Comparison of ENCODE assay signal across 8 cellular contexts in the genomic region with DNA sequence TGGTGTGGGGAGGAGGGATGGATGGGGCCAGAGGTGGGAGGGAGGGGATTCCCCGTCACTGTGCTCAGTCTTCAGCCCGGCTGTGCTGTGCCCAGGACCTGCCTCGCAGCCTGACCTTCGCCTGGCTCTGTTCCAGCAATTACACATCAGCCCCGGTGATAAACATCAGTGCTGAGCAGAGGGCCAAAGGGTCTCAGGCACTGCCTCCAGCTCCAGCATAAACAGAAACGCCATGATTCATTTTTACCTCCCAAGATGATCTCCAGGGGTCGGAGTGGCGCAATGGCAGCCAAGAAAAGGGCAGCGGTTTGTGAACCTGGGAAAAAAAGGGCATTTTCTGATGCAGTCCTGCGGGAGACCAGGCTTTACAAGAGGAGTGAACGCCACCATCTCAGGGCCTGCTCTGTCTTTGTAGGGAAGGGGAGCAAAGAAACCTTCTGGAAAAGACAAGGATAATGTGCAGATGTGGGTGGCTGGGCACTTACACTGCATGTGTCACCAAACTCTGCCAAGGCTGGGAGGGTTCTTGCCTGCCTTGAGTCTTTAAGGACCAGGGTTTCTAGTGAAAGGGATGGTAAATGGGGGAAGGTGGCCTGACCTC. TPM values are rescaled to one million over a fixed set of nuclear protein-coding genes. Genes with fewer than 3 reads are reported as not detected.
DNase-seq lines count a peak whose midpoint lies in the region; ATAC-seq and TF ChIP-seq lines count a peak whose summit lies in the region.

No MANE protein-coding gene starts in this region.

- peak overlapping the region; percentile 40 for H3K4me3 Mint-ChIP-seq in osteocyte (ENCODE audit: unreplicated experiment)

- WGBS in esophagus squamous epithelium, 2 donors: 27 to 40% methylated on average over 6 to 8 of the region's 11 CpGs

- TF ChIP-seq CTCF in esophagus squamous epithelium (IDR thresholded peaks at IDR 0.05) (no peak), osteocyte (IDR thresholded peaks at IDR 0.05) (no peak)

- no peaks in the 10 kb centered on the region for H3K27me3 ChIP-seq in esophagus squamous epithelium

- no peaks in the 10 kb centered on the region for H3K9me3 ChIP-seq in esophagus squamous epithelium

- H3K9me3 Mint-ChIP-seq in osteocyte (ENCODE audit: unreplicated experiment): no peaks in the 10 kb centered on the region

- no peaks in the 10 kb centered on the region for H3K36me3 ChIP-seq in esophagus squamous epithelium

- no peak for TF ChIP-seq POLR2A in esophagus squamous epithelium (IDR thresholded peaks at IDR 0.05)

- H3K4me1 ChIP-seq in esophagus squamous epithelium: peaks cover 9 to 94% (median 31%) of the 10 kb centered on the region in 3 donors

- H3K27me3 Mint-ChIP-seq in osteocyte (ENCODE audit: unreplicated experiment): no peaks in the 10 kb centered on the region

- peaks cover 4% of the 10 kb centered on the region for H3K36me3 Mint-ChIP-seq in osteocyte (ENCODE audit: unreplicated experiment)

- intact Hi-C loops in esophagus squamous epithelium (cut with DNase I): no loop called here

- H3K27ac Mint-ChIP-seq in osteocyte (ENCODE audit: unreplicated experiment): peak overlapping the region; percentile 93

- ATAC-seq in GM21367 (IDR thresholded peaks at IDR 0.05; ENCODE audit: unreplicated experiment): no peak

- peak overlapping the region; percentile 70 to 91 (median 78) for H3K27ac ChIP-seq in esophagus squamous epithelium

- peak overlapping the region in 1 of 4 donors; percentile 2 for H3K4me3 ChIP-seq in esophagus squamous epithelium

- H3K4me1 Mint-ChIP-seq in osteocyte (ENCODE audit: unreplicated experiment): peaks cover 58% of the 10 kb centered on the region

- DNase-seq in COLO668 (lab: John Stamatoyannopoulos, UW; ENCODE audit: unreplicated experiment) (peak; percentile 72), NCI-H2227 (lab: John Stamatoyannopoulos, UW; ENCODE audit: unreplicated experiment) (peak; percentile 77), esophagus squamous epithelium (lab: John Stamatoyannopoulos, UW) (no peak), osteocyte (ENCODE audit: extremely low spot score, unreplicated experiment) (peak; percentile 87), NCI-H187 treated with DMSO at 0.1 percent for 48 hours (lab: John Stamatoyannopoulos, UW) (no peak)
- no peak for DNase-seq in stimulated activated CD8-positive, alpha-beta memory T cell treated with anti-CD3 and anti-CD28 coated beads, Interleukin-4, amount 100 ng/mL, for 48 hours
- no peak for DNase-seq in stimulated activated CD4-positive, alpha-beta T cell treated with anti-CD3 and anti-CD28 coated beads, Interleukin-4, amount 100 ng/mL, for 4 hours

RNA-seq across cellular contexts. Expression of a gene that starts 28.1 kb away (rescaled TPM):
- total RNA-seq in esophagus squamous epithelium (10 to 100 TPM in 1 of 4 donors, 1 to 10 TPM in 3; 3.3 to 12.3 (median 5.6) TPM), osteocyte (31.4 and 32.1 TPM in 2 replicates)

RNA-seq across cellular contexts. Expression of a gene that starts 29.6 kb away (rescaled TPM):
- 100 to 1,000 TPM in 1 of 4 donors, 10 to 100 TPM in 2, 1 to 10 TPM in 1; 8.3 to 157 (median 38.6) TPM for total RNA-seq in esophagus squamous epithelium
- 15.1 and 15.9 TPM in 2 replicates for total RNA-seq in osteocyte

RNA-seq across cellular contexts. Expression of a gene that starts 38.6 kb away (rescaled TPM):
- total RNA-seq in esophagus squamous epithelium (10 to 100 TPM; 18.7 to 44.6 (median 34.6) TPM), osteocyte (48.0 and 50.8 TPM in 2 replicates)

Comparison
In these comparisons a context has a peak if more than half of its experiments do, and no peak if none do; other contexts are left out.
1. DNase-seq: peak in COLO668 (single experiment), NCI-H2227 (single experiment) and osteocyte (single experiment); none in esophagus squamous epithelium (single experiment), NCI-H187 treated with DMSO at 0.1 percent for 48 hours (single experiment), stimulated activated CD8-positive, alpha-beta memory T cell treated with anti-CD3 and anti-CD28 coated beads, Interleukin-4, amount 100 ng/mL, for 48 hours (single experiment) and stimulated activated CD4-positive, alpha-beta T cell treated with anti-CD3 and anti-CD28 coated beads, Interleukin-4, amount 100 ng/mL, for 4 hours (0 of 2).